Comparison of ENCODE assay signal across 29 cellular contexts in the genomic region with DNA sequence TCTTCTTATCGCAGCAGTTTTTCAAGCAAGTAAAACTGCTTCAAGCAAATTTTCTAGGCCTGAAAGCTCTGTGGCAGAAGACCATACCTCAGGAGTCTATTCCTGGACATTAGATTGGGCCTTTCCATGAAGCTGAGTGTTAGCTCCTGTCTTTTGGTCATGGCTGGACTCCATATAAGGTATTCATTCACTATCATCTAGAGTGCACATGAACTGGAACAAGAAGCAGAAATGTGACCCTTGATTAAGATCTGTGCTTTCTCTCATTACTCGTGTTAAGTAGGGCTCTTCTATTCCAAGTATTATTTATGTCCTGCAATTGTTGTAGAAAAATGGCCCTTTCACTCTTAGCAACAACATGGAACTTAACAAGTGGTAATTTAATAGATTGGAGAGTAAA. TPM values are rescaled to one million over a fixed set of nuclear protein-coding genes. Genes with fewer than 3 reads are reported as not detected.
"Had no signal": no experiment of that assay in that cellular context is flagged by ENCODE, and none has a peak within 500 bp of the region (broad histone marks: within the 10 kb centered on the region; RNA-seq: fewer than 3 reads in every experiment).

No MANE protein-coding gene starts in this region.

- H3K4me3 Mint-ChIP-seq: activated naive CD4-positive, alpha-beta T cell treated with anti-CD3 and anti-CD28 coated beads for 36 hours; activated naive CD8-positive, alpha-beta T cell treated with anti-CD3 and anti-CD28 coated beads for 36 hours; activated T-helper 1 cell treated with anti-CD3 and anti-CD28 coated beads, Interleukin-12 subunit alpha, Interleukin-12 subunit beta, Interleukin-2, Interleukin-4 antibody, amounts not matched to agents 30 ng/mL and 10 ng/mL and 1 ng/mL, durations not matched to agents 14 hours and 24 hours and 36 hours; nephron; stimulated activated memory B cell treated with anti-CD40 and anti-IgM and Interleukin-4, amounts not matched to agents 10 μg/mL and 1 μg/mL and 100 μg/mL, for 72 hours; T-helper 2 cell treated with Interferon-gamma antibody and Interleukin-4, amounts not matched to agents 5 μg/mL and 100 μg/mL, for 36 hours had no signal

- H3K27me3 Mint-ChIP-seq: stimulated activated memory B cell treated with anti-CD40 and anti-IgM and Interleukin-4, amounts not matched to agents 10 μg/mL and 1 μg/mL and 100 μg/mL, for 72 hours had no signal

- H3K27ac ChIP-seq: adrenal gland, gastrocnemius medialis, hepatocyte, neutrophil, parathyroid adenoma, psoas muscle, sigmoid colon, suprapubic skin, tibial artery had no signal

- H3K4me1 Mint-ChIP-seq: activated naive CD8-positive, alpha-beta T cell treated with anti-CD3 and anti-CD28 coated beads for 36 hours; stimulated activated memory B cell treated with anti-CD40 and anti-IgM and Interleukin-4, amounts not matched to agents 10 μg/mL and 1 μg/mL and 100 μg/mL, for 72 hours had no signal

- DNase-seq: activated CD4-positive, alpha-beta T cell treated with anti-CD3 and anti-CD28 coated beads for 4 hours; activated CD4-positive, alpha-beta T cell treated with anti-CD3 and anti-CD28 coated beads, Interleukin-2, amount 50 U/mL, for 4 hours; activated CD8-positive, alpha-beta memory T cell treated with anti-CD3 and anti-CD28 coated beads for 24 hours; activated effector memory CD4-positive, alpha-beta T cell treated with anti-CD3 and anti-CD28 coated beads, Interleukin-2, amount 50 U/mL, for 16 hours; activated naive CD4-positive, alpha-beta T cell treated with anti-CD3 and anti-CD28 coated beads for 36 hours; activated naive CD8-positive, alpha-beta T cell treated with anti-CD3 and anti-CD28 coated beads for 36 hours; activated T-cell treated with anti-CD3 and anti-CD28 coated beads, Interleukin-2, amount 50 U/mL, for 1 hour; adrenal gland; aorta; dermis blood vessel endothelial cell; effector CD4-positive, alpha-beta T cell; gastrocnemius medialis; glutamatergic neuron; left cardiac atrium; left ventricle myocardium superior; psoas muscle; sigmoid colon; stimulated activated CD4-positive, alpha-beta T cell treated with anti-CD3 and anti-CD28 coated beads, Interleukin-4, amount 100 ng/mL, for 4 hours; stimulated activated CD8-positive, alpha-beta memory T cell treated with anti-CD3 and anti-CD28 coated beads, Interleukin-4, amount 100 ng/mL, for 48 hours; T-helper 1 cell; tibial artery had no signal

- H3K36me3 Mint-ChIP-seq: activated naive CD8-positive, alpha-beta T cell treated with anti-CD3 and anti-CD28 coated beads for 36 hours; stimulated activated memory B cell treated with anti-CD40 and anti-IgM and Interleukin-4, amounts not matched to agents 10 μg/mL and 1 μg/mL and 100 μg/mL, for 72 hours had no signal

- H3K27ac Mint-ChIP-seq: activated naive CD4-positive, alpha-beta T cell treated with anti-CD3 and anti-CD28 coated beads for 36 hours; activated naive CD8-positive, alpha-beta T cell treated with anti-CD3 and anti-CD28 coated beads for 36 hours; activated T-helper 1 cell treated with anti-CD3 and anti-CD28 coated beads, Interleukin-12 subunit alpha, Interleukin-12 subunit beta, Interleukin-2, Interleukin-4 antibody, amounts not matched to agents 30 ng/mL and 10 ng/mL and 1 ng/mL, durations not matched to agents 14 hours and 24 hours and 36 hours; nephron; stimulated activated memory B cell treated with anti-CD40 and anti-IgM and Interleukin-4, amounts not matched to agents 10 μg/mL and 1 μg/mL and 100 μg/mL, for 72 hours; T-helper 2 cell treated with Interferon-gamma antibody and Interleukin-4, amounts not matched to agents 5 μg/mL and 100 μg/mL, for 36 hours had no signal

- H3K9me3 Mint-ChIP-seq: activated naive CD8-positive, alpha-beta T cell treated with anti-CD3 and anti-CD28 coated beads for 36 hours; activated T-helper 1 cell treated with anti-CD3 and anti-CD28 coated beads, Interleukin-12 subunit alpha, Interleukin-12 subunit beta, Interleukin-2, Interleukin-4 antibody, amounts not matched to agents 30 ng/mL and 10 ng/mL and 1 ng/mL, durations not matched to agents 14 hours and 24 hours and 36 hours; T-helper 2 cell treated with Interferon-gamma antibody and Interleukin-4, amounts not matched to agents 5 μg/mL and 100 μg/mL, for 36 hours had no signal

RNA-seq across cellular contexts. Expression of gene GULP1, which starts 5.9 kb away (rescaled TPM):
- total RNA-seq: activated naive CD4-positive, alpha-beta T cell treated with anti-CD3 and anti-CD28 coated beads for 36 hours; activated naive CD8-positive, alpha-beta T cell treated with anti-CD3 and anti-CD28 coated beads for 36 hours; activated T-helper 1 cell treated with anti-CD3 and anti-CD28 coated beads, Interleukin-12 subunit alpha, Interleukin-12 subunit beta, Interleukin-2, Interleukin-4 antibody, amounts not matched to agents 30 ng/mL and 10 ng/mL and 1 ng/mL, durations not matched to agents 14 hours and 24 hours and 36 hours had no signal
